ENCODE assay signal across 17 cellular contexts in genomic region chr14:76910371-76910890, GRCh38.
"Had no signal": no experiment of that assay in that cellular context is flagged by ENCODE, and none has a peak within 500 bp of the region (broad histone marks: within the 10 kb centered on the region; RNA-seq: fewer than 3 reads in every experiment).

No MANE protein-coding gene starts in this region.

- H3K27ac Mint-ChIP-seq: activated naive CD4-positive, alpha-beta T cell treated with anti-CD3 and anti-CD28 coated beads, Interleukin-2, amount 50 U/mL, for 72 hours; stimulated activated naive CD8-positive, alpha-beta T cell treated with anti-CD3 and anti-CD28 coated beads, Interleukin-15, Interleukin-2, amounts not matched to agents 100 ng/mL and 50 ng/mL, for 24 hours had no signal

- H3K36me3 ChIP-seq: cardiac muscle cell, left ventricle myocardium inferior, prostate gland, right atrium auricular region, suprapubic skin, transverse colon had no signal

- H3K27me3 ChIP-seq: cardiac muscle cell, right atrium auricular region, suprapubic skin, transverse colon had no signal

- H3K4me3 Mint-ChIP-seq: immature natural killer cell; stimulated activated naive CD8-positive, alpha-beta T cell treated with anti-CD3 and anti-CD28 coated beads, Interleukin-15, Interleukin-2, amounts not matched to agents 100 ng/mL and 50 ng/mL, for 24 hours had no signal

- H3K9me3 ChIP-seq: left ventricle myocardium inferior, prostate gland, right atrium auricular region, suprapubic skin, transverse colon had no signal

- H3K27ac ChIP-seq: cardiac muscle cell, left ventricle myocardium inferior, prostate gland, right atrium auricular region, suprapubic skin, transverse colon had no signal

- H3K27me3 Mint-ChIP-seq: stimulated activated naive CD8-positive, alpha-beta T cell treated with anti-CD3 and anti-CD28 coated beads, Interleukin-15, Interleukin-2, amounts not matched to agents 100 ng/mL and 50 ng/mL, for 24 hours had no signal

- H3K36me3 Mint-ChIP-seq: activated naive CD4-positive, alpha-beta T cell treated with anti-CD3 and anti-CD28 coated beads, Interleukin-2, amount 50 U/mL, for 72 hours; immature natural killer cell had no signal

- ATAC-seq: activated naive CD4-positive, alpha-beta T cell treated with anti-CD3 and anti-CD28 coated beads, Interleukin-2, amount 50 U/mL, for 72 hours had no signal

- H3K4me3 ChIP-seq: cardiac muscle cell, left ventricle myocardium inferior, prostate gland, right atrium auricular region, suprapubic skin, transverse colon had no signal

- H3K9me3 Mint-ChIP-seq: activated naive CD4-positive, alpha-beta T cell treated with anti-CD3 and anti-CD28 coated beads, Interleukin-2, amount 50 U/mL, for 72 hours; immature natural killer cell; stimulated activated naive CD8-positive, alpha-beta T cell treated with anti-CD3 and anti-CD28 coated beads, Interleukin-15, Interleukin-2, amounts not matched to agents 100 ng/mL and 50 ng/mL, for 24 hours had no signal

- DNase-seq: activated CD4-positive, CD25-positive, alpha-beta regulatory T cell treated with anti-CD3 and anti-CD28 coated beads, Interleukin-2, amount 50 U/mL, for 72 hours; activated CD8-positive, alpha-beta memory T cell treated with anti-CD3 and anti-CD28 coated beads, Interleukin-2, amount 50 U/mL, for 4 hours; activated effector memory CD4-positive, alpha-beta T cell treated with anti-CD3 and anti-CD28 coated beads, Interleukin-2, amount 50 U/mL, for 16 hours; activated T-cell treated with anti-CD3 and anti-CD28 coated beads, Interleukin-2, amount 50 U/mL, for 48 hours; amniotic stem cell; immature natural killer cell; kidney glomerular epithelial cell; left ventricle myocardium inferior; mammary epithelial cell; T1000; transverse colon had no signal
